In genomic region chr6:45691426-45691825, GRCh38 we compare ENCODE assay signal across 21 cellular contexts.
"Had no signal": no experiment of that assay in that cellular context is flagged by ENCODE, and none has a peak within 500 bp of the region (broad histone marks: within the 10 kb centered on the region; RNA-seq: fewer than 3 reads in every experiment).

No MANE protein-coding gene starts in this region.

- H3K27ac ChIP-seq: cardiac muscle cell, transverse colon had no signal

- H3K4me1 Mint-ChIP-seq: neural crest cell had no signal

- H3K9me3 Mint-ChIP-seq: activated CD4-positive, alpha-beta memory T cell treated with anti-CD3 and anti-CD28 coated beads for 36 hours; activated naive CD4-positive, alpha-beta T cell treated with anti-CD3 and anti-CD28 coated beads, Interleukin-2, amount 10 ng/mL, durations not matched to agents 7 days and 5 days; dendritic cell treated with granulocyte-macrophage colony-stimulating factor and Interleukin-4, amounts not matched to agents 40 ng/mL and 50 ng/mL, for 4 days; memory B cell; neural crest cell had no signal

- H3K36me3 Mint-ChIP-seq: activated CD4-positive, alpha-beta memory T cell treated with anti-CD3 and anti-CD28 coated beads for 36 hours; activated naive CD4-positive, alpha-beta T cell treated with anti-CD3 and anti-CD28 coated beads, Interleukin-2, amount 10 ng/mL, durations not matched to agents 7 days and 5 days; memory B cell had no signal

- H3K27me3 Mint-ChIP-seq: activated CD4-positive, alpha-beta memory T cell treated with anti-CD3 and anti-CD28 coated beads for 36 hours; dendritic cell treated with granulocyte-macrophage colony-stimulating factor and Interleukin-4, amounts not matched to agents 40 ng/mL and 50 ng/mL, for 4 days had no signal

- DNase-seq: activated CD4-positive, alpha-beta memory T cell treated with anti-CD3 and anti-CD28 coated beads for 36 hours; activated CD4-positive, alpha-beta T cell treated with anti-CD3 and anti-CD28 coated beads for 48 hours; activated CD4-positive, CD25-positive, alpha-beta regulatory T cell; activated effector memory CD4-positive, alpha-beta T cell treated with anti-CD3 and anti-CD28 coated beads, Interleukin-2, amount 50 U/mL, for 16 hours; activated naive CD4-positive, alpha-beta T cell treated with anti-CD3 and anti-CD28 coated beads, Interleukin-2, amount 10 ng/mL, durations not matched to agents 7 days and 5 days; effector CD4-positive, alpha-beta T cell; head of caudate nucleus; hypothalamus; left cardiac atrium; mucosa of descending colon; occipital lobe; small intestine; stimulated activated CD4-positive, alpha-beta T cell treated with anti-CD3 and anti-CD28 coated beads, Interleukin-2, amount 100 ng/mL, for 24 hours; stimulated activated naive B cell treated with anti-CD40 and anti-IgM and Interleukin-4, amounts not matched to agents 10 μg/mL and 1 μg/mL and 100 μg/mL, for 72 hours; T-helper 9 cell; transverse colon had no signal

- ATAC-seq: left cardiac atrium; mucosa of descending colon; sciatic nerve; stimulated activated naive B cell treated with anti-CD40 and anti-IgM and Interleukin-4, amounts not matched to agents 10 μg/mL and 1 μg/mL and 100 μg/mL, for 72 hours had no signal

- H3K27me3 ChIP-seq: cardiac muscle cell, transverse colon had no signal

- H3K4me1 ChIP-seq: transverse colon had no signal

- H3K9me3 ChIP-seq: mucosa of descending colon, transverse colon had no signal

- H3K27ac Mint-ChIP-seq: activated CD4-positive, alpha-beta memory T cell treated with anti-CD3 and anti-CD28 coated beads for 36 hours; activated naive CD4-positive, alpha-beta T cell treated with anti-CD3 and anti-CD28 coated beads, Interleukin-2, amount 10 ng/mL, durations not matched to agents 7 days and 5 days; dendritic cell treated with granulocyte-macrophage colony-stimulating factor and Interleukin-4, amounts not matched to agents 40 ng/mL and 50 ng/mL, for 4 days; memory B cell; stimulated activated naive B cell treated with anti-CD40 and anti-IgM and Interleukin-4, amounts not matched to agents 10 μg/mL and 1 μg/mL and 100 μg/mL, for 72 hours had no signal

- H3K4me3 Mint-ChIP-seq: activated CD4-positive, alpha-beta memory T cell treated with anti-CD3 and anti-CD28 coated beads for 36 hours; activated naive CD4-positive, alpha-beta T cell treated with anti-CD3 and anti-CD28 coated beads, Interleukin-2, amount 10 ng/mL, durations not matched to agents 7 days and 5 days; dendritic cell treated with granulocyte-macrophage colony-stimulating factor and Interleukin-4, amounts not matched to agents 40 ng/mL and 50 ng/mL, for 4 days; memory B cell; neural crest cell; stimulated activated naive B cell treated with anti-CD40 and anti-IgM and Interleukin-4, amounts not matched to agents 10 μg/mL and 1 μg/mL and 100 μg/mL, for 72 hours had no signal

- H3K4me3 ChIP-seq: cardiac muscle cell, mucosa of descending colon, transverse colon had no signal

- H3K36me3 ChIP-seq: cardiac muscle cell, transverse colon had no signal
